Comparison of ENCODE assay signal across 25 cellular contexts in the genomic region with DNA sequence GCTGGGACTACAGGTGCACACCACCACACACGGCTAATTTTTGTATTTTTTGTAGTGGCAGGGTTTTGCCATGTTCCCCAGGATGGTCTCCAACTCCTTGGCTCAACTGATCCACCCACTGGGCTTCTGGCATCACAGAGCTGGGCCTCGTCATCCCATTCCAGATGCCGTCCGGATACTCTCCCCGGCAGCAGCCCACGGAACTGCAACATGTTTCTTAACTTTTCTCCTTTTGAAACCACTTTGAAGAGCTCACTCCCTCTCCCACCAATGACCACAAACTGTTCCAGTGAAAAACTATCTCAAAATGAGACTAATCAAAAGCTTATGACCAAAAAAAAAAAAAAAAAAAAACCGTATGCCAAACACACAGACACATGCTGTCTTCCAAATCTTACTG. TPM values are rescaled to one million over a fixed set of nuclear protein-coding genes. Genes with fewer than 3 reads are reported as not detected.
DNase-seq lines count a peak whose midpoint lies in the region; ATAC-seq and TF ChIP-seq lines count a peak whose summit lies in the region.
"Had no signal": no experiment of that assay in that cellular context is flagged by ENCODE, and none has a peak within 500 bp of the region (broad histone marks: within the 10 kb centered on the region; RNA-seq: fewer than 3 reads in every experiment).

No MANE protein-coding gene starts in this region.

- H2BK12ac ChIP-seq in mesenchymal stem cell (ENCODE audit: low read length in 2 of 2): no peak overlapping the region

- H2BK5ac ChIP-seq in mesenchymal stem cell (ENCODE audit: low read depth, low read length, poor library complexity, severe bottlenecking): no peak overlapping the region

- intact Hi-C loops in upper lobe of right lung (cut with DNase I): no loop called here
- intact Hi-C loops in activated CD4-positive, alpha-beta memory T cell treated with anti-CD3 and anti-CD28 coated beads for 36 hours (cut with micrococcal nuclease): no loop called here

- H3K9ac ChIP-seq in mesenchymal stem cell (ENCODE audit: low read length): peak overlapping the region; percentile 38
- H3K9ac ChIP-seq: BLaER1, GM23248 had no signal

- H3K36me3 ChIP-seq in HEK293 (ENCODE audit: control insufficient read depth in 2 of 2, insufficient read depth in 1 of 2, low read length in 2 of 2) (peaks cover 0 to 24% of the 10 kb centered on the region in 2 experiments; a peak in 2 of 3 replicates), mesenchymal stem cell (ENCODE audit: control insufficient read depth in 1 of 2, insufficient read depth in 2 of 2, low read depth in 1 of 2, low read length in 2 of 2) (peaks cover 0 to 28% of the 10 kb centered on the region in 2 experiments), upper lobe of right lung (no peaks in the 10 kb centered on the region)
- H3K36me3 ChIP-seq: SJSA1 had no signal

- no peaks in the 10 kb centered on the region for H3K9me3 Mint-ChIP-seq in activated CD4-positive, alpha-beta memory T cell treated with anti-CD3 and anti-CD28 coated beads for 36 hours
- H3K9me3 Mint-ChIP-seq: CD8-positive, alpha-beta T cell; H9 had no signal

- no peak for ATAC-seq in upper lobe of right lung
- ATAC-seq in activated CD4-positive, CD25-positive, alpha-beta regulatory T cell treated with anti-CD3 and anti-CD28 coated beads, Interleukin-2, amount 50 U/mL, for 24 hours: no peak
- ATAC-seq: A549; CD8-positive, alpha-beta T cell; GM12878; Right ventricle myocardium inferior had no signal

- no peak overlapping the region for H3K23ac ChIP-seq in mesenchymal stem cell (ENCODE audit: low read length in 2 of 2)

- H3K4me1 ChIP-seq in HEK293 (ENCODE audit: control insufficient read depth, insufficient read depth, low read length) (no peaks in the 10 kb centered on the region), mesenchymal stem cell (ENCODE audit: control insufficient read depth, insufficient read depth, low read depth, low read length) (peaks cover 22% of the 10 kb centered on the region), upper lobe of right lung (peaks cover 14% of the 10 kb centered on the region)
- H3K4me1 ChIP-seq: A549, SJSA1 had no signal

- no peak overlapping the region for H2AFZ ChIP-seq in mesenchymal stem cell (ENCODE audit: low read depth, low read length)
- H2AFZ ChIP-seq: GM23248 had no signal

- no peak overlapping the region for H2AK5ac ChIP-seq in mesenchymal stem cell (ENCODE audit: low read length, severe bottlenecking)

- WGBS in mesenchymal stem cell: 97% methylated on average over 6 of the region's 7 CpGs

- H3K27me3 ChIP-seq in mesenchymal stem cell (ENCODE audit: control insufficient read depth in 1 of 2, insufficient read depth in 1 of 2, low read length in 2 of 2) (no peaks in the 10 kb centered on the region), upper lobe of right lung (no peaks in the 10 kb centered on the region)
- H3K27me3 ChIP-seq: BLaER1, SJSA1 had no signal

- H4K91ac ChIP-seq in mesenchymal stem cell (ENCODE audit: low read length): no peak overlapping the region

- H3K27ac Mint-ChIP-seq in activated CD4-positive, alpha-beta memory T cell treated with anti-CD3 and anti-CD28 coated beads for 36 hours: no peak overlapping the region
- H3K27ac Mint-ChIP-seq: CD8-positive, alpha-beta T cell had no signal

- H3K9me3 ChIP-seq in HEK293 (ENCODE audit: control insufficient read depth, insufficient read depth, low read depth, low read length) (no peaks in the 10 kb centered on the region), mesenchymal stem cell (ENCODE audit: control insufficient read depth, low read length) (no peaks in the 10 kb centered on the region), upper lobe of right lung (no peaks in the 10 kb centered on the region)
- H3K9me3 ChIP-seq: A549, BLaER1, SJSA1 had no signal

- no peak overlapping the region for H3K14ac ChIP-seq in mesenchymal stem cell (ENCODE audit: low read length in 2 of 2)

- POLR2A ChIA-PET in HEK293 (lab: Yijun Ruan, JAX): interaction anchor here (0.7 kb wide), 2 partner anchors 77 to 160 kb away, joined by 3 to 7 read pairs; partner anchors contain the start of gene RASD1
- POLR2A ChIA-PET in activated CD4-positive, alpha-beta memory T cell treated with anti-CD3 and anti-CD28 coated beads for 36 hours (lab: Charles Lee): no interaction called here

- no peak overlapping the region for H2BK120ac ChIP-seq in mesenchymal stem cell (ENCODE audit: low read depth, low read length)

- no peak overlapping the region for H3K27ac ChIP-seq in HEK293 (ENCODE audit: extremely low read depth, low read depth, low read length)
- no peak overlapping the region for H3K27ac ChIP-seq in mesenchymal stem cell (ENCODE audit: low read length, poor library complexity, severe bottlenecking)
- H3K27ac ChIP-seq in upper lobe of right lung: peak overlapping the region; percentile 60
- H3K27ac ChIP-seq: A549, BLaER1, GM23248, SJSA1 had no signal

- peaks cover 4% of the 10 kb centered on the region for H3K36me3 Mint-ChIP-seq in activated CD4-positive, alpha-beta memory T cell treated with anti-CD3 and anti-CD28 coated beads for 36 hours

- no peak overlapping the region for H3K4me2 ChIP-seq in mesenchymal stem cell (ENCODE audit: low read length, poor library complexity, severe bottlenecking)
- H3K4me2 ChIP-seq: A549, BLaER1 had no signal

- no peaks in the 10 kb centered on the region for H3K27me3 Mint-ChIP-seq in activated CD4-positive, alpha-beta memory T cell treated with anti-CD3 and anti-CD28 coated beads for 36 hours

- H3K79me1 ChIP-seq in mesenchymal stem cell (replicated peaks; ENCODE audit: low read length, poor library complexity, severe bottlenecking): peaks cover 1% of the 10 kb centered on the region

- H2BK15ac ChIP-seq in mesenchymal stem cell (ENCODE audit: low read depth, poor library complexity, severe bottlenecking): no peak overlapping the region

- H3K18ac ChIP-seq in mesenchymal stem cell (ENCODE audit: low read depth in 1 of 2, low read length in 2 of 2): no peak overlapping the region

- no peak overlapping the region for H3K4me3 ChIP-seq in HEK293 (ENCODE audit: low read depth, low read length)
- no peak overlapping the region for H3K4me3 ChIP-seq in fibroblast of mammary gland (ENCODE audit: control insufficient read depth, low read depth, low read length)
- no peak overlapping the region for H3K4me3 ChIP-seq in mesenchymal stem cell (ENCODE audit: insufficient read depth in 1 of 2, low read depth in 1 of 2, low read length in 2 of 2)
- no peak overlapping the region for H3K4me3 ChIP-seq in upper lobe of right lung
- H3K4me3 ChIP-seq: A549, BLaER1, GM12878, GM23248, SJSA1 had no signal

- TF ChIP-seq CTCF in HEK293 (tag by site-specific recombination; IDR thresholded peaks at IDR 0.05) (no peak), fibroblast of mammary gland (conservative IDR thresholded peaks at IDR 0.05; ENCODE audit: control insufficient read depth, insufficient read depth, low read depth, low read length) (no peak), upper lobe of right lung (IDR thresholded peaks at IDR 0.05) (no peak)

- no peak overlapping the region for H3K4ac ChIP-seq in mesenchymal stem cell (ENCODE audit: low read depth in 1 of 2, low read length in 2 of 2)

- H4K8ac ChIP-seq in mesenchymal stem cell (ENCODE audit: low read length): no peak overlapping the region

- H3K4me3 Mint-ChIP-seq in activated CD4-positive, alpha-beta memory T cell treated with anti-CD3 and anti-CD28 coated beads for 36 hours: no peak overlapping the region
- H3K4me3 Mint-ChIP-seq: CD8-positive, alpha-beta T cell; H9 had no signal

- no peaks in the 10 kb centered on the region for H3K4me1 Mint-ChIP-seq in activated CD4-positive, alpha-beta memory T cell treated with anti-CD3 and anti-CD28 coated beads for 36 hours (ENCODE audit: low read depth)

- CTCF ChIA-PET in HEK293 (lab: Yijun Ruan, JAX): interaction anchor here (0.6 to 4.1 kb wide), 3 partner anchors 8 to 219 kb away, joined by 3 to 20 read pairs (median 8); no protein-coding TSS in a partner anchor
- CTCF ChIA-PET in activated CD4-positive, alpha-beta memory T cell treated with anti-CD3 and anti-CD28 coated beads for 36 hours (lab: Charles Lee): interaction anchor here (1.0 kb wide), 1 partner anchor 219 kb away, joined by 3 read pairs; no protein-coding TSS in a partner anchor

- DNase-seq in fibroblast of mammary gland (ENCODE audit: low read depth): peak; percentile 60
- DNase-seq in mesenchymal stem cell: no peak
- no peak for DNase-seq in upper lobe of right lung
- no peak for DNase-seq in activated CD4-positive, alpha-beta memory T cell treated with anti-CD3 and anti-CD28 coated beads for 36 hours
- DNase-seq in HCEC 1CT: no peak
- no peak for DNase-seq in putamen (ENCODE audit: low spot score)
- DNase-seq: CD8-positive, alpha-beta T cell; DND-41; GM23248; H9; Karpas-422; MV-4-11; NCI-H1694; NCI-H2081; NCI-H2171; NCI-H345; NCI-H524 treated with DMSO at 0.1 percent for 48 hours; OCI-M1 had no signal

TF ChIP-seq in HEK293, 187 proteins besides CTCF, POLR2A, EP300 and RAD21:
- TF ChIP-seq EGR2 (tag by site-specific recombination; IDR thresholded peaks at IDR 0.05; ENCODE audit: low read depth) (peak; percentile 50), ZBTB21 (tag by site-specific recombination; IDR thresholded peaks at IDR 0.05) (no peak)
- TF ChIP-seq, protein P1, sequence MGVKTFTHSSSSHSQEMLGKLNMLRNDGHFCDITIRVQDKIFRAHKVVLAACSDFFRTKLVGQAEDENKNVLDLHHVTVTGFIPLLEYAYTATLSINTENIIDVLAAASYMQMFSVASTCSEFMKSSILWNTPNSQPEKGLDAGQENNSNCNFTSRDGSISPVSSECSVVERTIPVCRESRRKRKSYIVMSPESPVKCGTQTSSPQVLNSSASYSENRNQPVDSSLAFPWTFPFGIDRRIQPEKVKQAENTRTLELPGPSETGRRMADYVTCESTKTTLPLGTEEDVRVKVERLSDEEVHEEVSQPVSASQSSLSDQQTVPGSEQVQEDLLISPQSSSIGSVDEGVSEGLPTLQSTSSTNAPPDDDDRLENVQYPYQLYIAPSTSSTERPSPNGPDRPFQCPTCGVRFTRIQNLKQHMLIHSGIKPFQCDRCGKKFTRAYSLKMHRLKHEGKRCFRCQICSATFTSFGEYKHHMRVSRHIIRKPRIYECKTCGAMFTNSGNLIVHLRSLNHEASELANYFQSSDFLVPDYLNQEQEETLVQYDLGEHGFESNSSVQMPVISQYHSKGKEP (tag by site-specific recombination; IDR thresholded peaks at IDR 0.05): no peak

RNA-seq across cellular contexts. Expression of gene PEMT, which starts 17.6 kb away (rescaled TPM):
- 19.1 TPM for polyA plus RNA-seq in mesenchymal stem cell (2013, experiment 1 of 2)
- polyA plus RNA-seq in mesenchymal stem cell (2013, experiment 2 of 2): 20.6 TPM
- total RNA-seq in upper lobe of right lung: 29.6 TPM
- 10 to 100 TPM; 38.3 to 41.1 TPM for total RNA-seq in activated CD4-positive, alpha-beta memory T cell treated with anti-CD3 and anti-CD28 coated beads for 36 hours
